1 cellular context compared by ENCODE assay signal in the genomic region with DNA sequence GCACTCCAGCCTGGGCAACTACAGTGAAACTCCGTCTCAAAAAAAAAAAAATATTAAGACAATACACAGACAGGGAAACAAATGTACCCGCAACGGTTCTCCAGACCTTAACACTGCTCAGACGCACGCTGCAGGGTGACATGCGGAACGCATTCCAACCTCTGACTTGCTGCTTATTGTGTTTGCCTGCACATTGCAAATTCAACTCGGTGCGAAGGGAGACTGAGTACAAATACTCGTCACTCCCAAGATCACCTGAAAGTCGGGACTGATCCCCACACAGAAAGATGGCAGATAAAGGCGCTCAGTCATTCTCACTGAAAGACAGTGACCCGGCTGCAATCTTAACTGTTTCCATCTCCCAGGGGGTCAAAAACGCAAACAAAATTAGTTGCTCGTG.
TF ChIP-seq lines count a peak whose summit lies in the region.

No MANE protein-coding gene starts in this region.

TF ChIP-seq in liver, 16 proteins besides CTCF, POLR2A, EP300 and RAD21 (continued from another document):
- TF ChIP-seq, protein P1, sequence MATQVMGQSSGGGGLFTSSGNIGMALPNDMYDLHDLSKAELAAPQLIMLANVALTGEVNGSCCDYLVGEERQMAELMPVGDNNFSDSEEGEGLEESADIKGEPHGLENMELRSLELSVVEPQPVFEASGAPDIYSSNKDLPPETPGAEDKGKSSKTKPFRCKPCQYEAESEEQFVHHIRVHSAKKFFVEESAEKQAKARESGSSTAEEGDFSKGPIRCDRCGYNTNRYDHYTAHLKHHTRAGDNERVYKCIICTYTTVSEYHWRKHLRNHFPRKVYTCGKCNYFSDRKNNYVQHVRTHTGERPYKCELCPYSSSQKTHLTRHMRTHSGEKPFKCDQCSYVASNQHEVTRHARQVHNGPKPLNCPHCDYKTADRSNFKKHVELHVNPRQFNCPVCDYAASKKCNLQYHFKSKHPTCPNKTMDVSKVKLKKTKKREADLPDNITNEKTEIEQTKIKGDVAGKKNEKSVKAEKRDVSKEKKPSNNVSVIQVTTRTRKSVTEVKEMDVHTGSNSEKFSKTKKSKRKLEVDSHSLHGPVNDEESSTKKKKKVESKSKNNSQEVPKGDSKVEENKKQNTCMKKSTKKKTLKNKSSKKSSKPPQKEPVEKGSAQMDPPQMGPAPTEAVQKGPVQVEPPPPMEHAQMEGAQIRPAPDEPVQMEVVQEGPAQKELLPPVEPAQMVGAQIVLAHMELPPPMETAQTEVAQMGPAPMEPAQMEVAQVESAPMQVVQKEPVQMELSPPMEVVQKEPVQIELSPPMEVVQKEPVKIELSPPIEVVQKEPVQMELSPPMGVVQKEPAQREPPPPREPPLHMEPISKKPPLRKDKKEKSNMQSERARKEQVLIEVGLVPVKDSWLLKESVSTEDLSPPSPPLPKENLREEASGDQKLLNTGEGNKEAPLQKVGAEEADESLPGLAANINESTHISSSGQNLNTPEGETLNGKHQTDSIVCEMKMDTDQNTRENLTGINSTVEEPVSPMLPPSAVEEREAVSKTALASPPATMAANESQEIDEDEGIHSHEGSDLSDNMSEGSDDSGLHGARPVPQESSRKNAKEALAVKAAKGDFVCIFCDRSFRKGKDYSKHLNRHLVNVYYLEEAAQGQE (IDR thresholded peaks at IDR 0.05), result no peak
- no peak for TF ChIP-seq TAF1 (conservative IDR thresholded peaks at IDR 0.05)
- TF ChIP-seq NR2F2 (IDR thresholded peaks at IDR 0.05), result no peak
- TF ChIP-seq SP1 (IDR thresholded peaks at IDR 0.05), result no peak
- no peak for TF ChIP-seq FOXA2 (IDR thresholded peaks at IDR 0.05)
- TF ChIP-seq GABPA (IDR thresholded peaks at IDR 0.05 in 1 of 2, conservative IDR thresholded peaks at IDR 0.05 in 1 of 2), result no peak
- TF ChIP-seq YY1 (IDR thresholded peaks at IDR 0.05), result no peak
- no peak for TF ChIP-seq JUND (IDR thresholded peaks at IDR 0.05)
- no peak for TF ChIP-seq EGR1 (IDR thresholded peaks at IDR 0.05; ENCODE audit: low read depth in 2 of 2)
- no peak for TF ChIP-seq ATF3 (IDR thresholded peaks at IDR 0.05)
